In genomic region chr3:60555704-60556340, GRCh38 we compare ENCODE assay signal across 9 cellular contexts.
A peak's percentile ranks its signal among the peaks of the same experiment; 100 is the strongest.
DNase-seq lines count a peak whose midpoint lies in the region; ATAC-seq and TF ChIP-seq lines count a peak whose summit lies in the region.
"Had no signal": no experiment of that assay in that cellular context is flagged by ENCODE, and none has a peak within 500 bp of the region (broad histone marks: within the 10 kb centered on the region; RNA-seq: fewer than 3 reads in every experiment).

No MANE protein-coding gene starts in this region.

- H4K20me1 ChIP-seq in OCI-LY3 (ENCODE audit: insufficient read depth, low read length): no peaks in the 10 kb centered on the region

- no peak for TF ChIP-seq POLR2A in adrenal gland (IDR thresholded peaks at IDR 0.05)

- ATAC-seq in GM19324 (IDR thresholded peaks at IDR 0.05; ENCODE audit: low FRiP score, unreplicated experiment) (peak; percentile 85), HG02840 (IDR thresholded peaks at IDR 0.05; ENCODE audit: low FRiP score, unreplicated experiment) (peak; percentile 73)

- H3K4me1 ChIP-seq in OCI-LY3 (ENCODE audit: low read length) (peaks cover 50% of the 10 kb centered on the region), adrenal gland (replicated peaks in 1 of 2) (no peaks in the 10 kb centered on the region)

- H3K27me3 ChIP-seq in OCI-LY3 (ENCODE audit: low read depth, low read length) (peaks cover 16% of the 10 kb centered on the region), WERI-Rb-1 (ENCODE audit: insufficient read depth, low read depth, severe bottlenecking) (no peaks in the 10 kb centered on the region), adrenal gland (no peaks in the 10 kb centered on the region)

- H3K79me2 ChIP-seq in OCI-LY3 (ENCODE audit: low read length): no peaks in the 10 kb centered on the region

- H3K9me3 ChIP-seq in OCI-LY3 (ENCODE audit: insufficient read depth, low read length) (no peaks in the 10 kb centered on the region), WERI-Rb-1 (ENCODE audit: severe bottlenecking) (no peaks in the 10 kb centered on the region), adrenal gland (replicated peaks in 1 of 3) (no peaks in the 10 kb centered on the region)

- DNase-seq in renal cortical epithelial cell (ENCODE audit: low read depth): peak; percentile 98
- no peak for DNase-seq in WERI-Rb-1
- DNase-seq in adrenal gland: no peak
- DNase-seq in NCI-H446 treated with DMSO at 0.1 percent for 48 hours (lab: John Stamatoyannopoulos, UW): no peak
- DNase-seq: NCI-H1694 treated with DMSO at 0.1 percent for 48 hours, nucleus accumbens had no signal

- WGBS in adrenal gland, 4 donors: 68 to 80% (median 74%) methylated on average over 4 of the region's 4 CpGs

- H3K9ac ChIP-seq in OCI-LY3 (ENCODE audit: low read length): no peak overlapping the region

- peak overlapping the region; percentile 67 for H3K4me2 ChIP-seq in OCI-LY3 (ENCODE audit: low read length)

- H2AFZ ChIP-seq in OCI-LY3 (ENCODE audit: low read depth, low read length): no peak overlapping the region

- H3K36me3 ChIP-seq in OCI-LY3 (replicated peaks; ENCODE audit: low read depth, low read length) (peaks cover 4% of the 10 kb centered on the region), WERI-Rb-1 (no peaks in the 10 kb centered on the region), adrenal gland (replicated peaks in 1 of 2) (no peaks in the 10 kb centered on the region)

- H3K27ac ChIP-seq in OCI-LY3 (ENCODE audit: low read length) (no peak overlapping the region), WERI-Rb-1 (no peak overlapping the region), adrenal gland (no peak overlapping the region)

- H3K4me3 ChIP-seq in OCI-LY3 (ENCODE audit: low read length) (peak overlapping the region; percentile 29; the same call in 1 of the 2 replicates), WERI-Rb-1 (ENCODE audit: low read depth, low read length) (no peak overlapping the region), adrenal gland (no peak overlapping the region)

- intact Hi-C loops in adrenal gland (cut with DNase I): no loop called here

- TF ChIP-seq CTCF in OCI-LY3 (IDR thresholded peaks at IDR 0.05; ENCODE audit: low read depth, low read length) (no peak), WERI-Rb-1 (IDR thresholded peaks at IDR 0.05; ENCODE audit: low read depth, low read length) (no peak), adrenal gland (IDR thresholded peaks at IDR 0.05) (no peak)
